Comparison of ENCODE assay signal across 22 cellular contexts in the genomic region with DNA sequence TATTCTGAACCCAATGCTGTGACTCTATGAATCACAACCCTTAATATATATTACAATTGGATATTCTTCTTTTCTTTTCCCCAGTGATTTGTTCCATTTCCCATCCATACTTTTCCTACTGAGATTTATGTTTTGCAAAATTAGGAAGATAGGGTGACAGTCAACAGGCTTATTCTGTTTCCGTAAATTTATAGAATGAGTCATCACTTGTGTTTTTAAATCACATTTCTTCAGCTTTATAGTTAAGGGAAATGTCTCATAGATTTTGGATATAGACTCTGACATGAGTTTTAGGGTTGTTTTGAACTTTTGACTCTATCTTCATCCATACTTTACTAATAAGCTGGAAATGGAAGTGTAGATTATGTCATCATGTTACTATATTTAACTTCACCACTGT.
DNase-seq lines count a peak whose midpoint lies in the region; ATAC-seq, FAIRE-seq and TF ChIP-seq lines count a peak whose summit lies in the region.
"Had no signal": no experiment of that assay in that cellular context is flagged by ENCODE, and none has a peak within 500 bp of the region (broad histone marks: within the 10 kb centered on the region; RNA-seq: fewer than 3 reads in every experiment).

No MANE protein-coding gene starts in this region.

- H4K20me1 ChIP-seq in HepG2 (ENCODE audit: insufficient read depth, low read length) (no peaks in the 10 kb centered on the region), OCI-LY1 (ENCODE audit: insufficient read depth, low read length) (no peaks in the 10 kb centered on the region), astrocyte (ENCODE audit: insufficient read depth, low read length) (no peaks in the 10 kb centered on the region)
- H4K20me1 ChIP-seq: BLaER1 treated with 17β-estradiol and CSF1 and Interleukin-3, amounts not matched to agents 10 nM and 100 nM had no signal

- H3K4me3 Mint-ChIP-seq in astrocyte (ENCODE audit: unreplicated experiment): no peak overlapping the region
- H3K4me3 Mint-ChIP-seq: B cell; CD4-positive, alpha-beta T cell; CD8-positive, alpha-beta T cell had no signal

- H3F3A ChIP-seq in OCI-LY1 (ENCODE audit: insufficient read depth, low read length): no peaks in the 10 kb centered on the region

- TF ChIP-seq POLR2A in HepG2 (IDR thresholded peaks at IDR 0.05; ENCODE audit: insufficient read depth in 1 of 2, low read depth in 2 of 2, low read length in 2 of 2) (no peak), right lobe of liver (IDR thresholded peaks at IDR 0.05) (no peak)

- H3K9me2 ChIP-seq in OCI-LY1 (ENCODE audit: low read depth, low read length): no peaks in the 10 kb centered on the region

- H2AFZ ChIP-seq in HepG2 (ENCODE audit: low read length): no peak overlapping the region
- H2AFZ ChIP-seq in OCI-LY1 (ENCODE audit: low read length): 0 out of 2 replicates have a peak overlapping the region, but pooled peaks have one; percentile 7
- H2AFZ ChIP-seq in astrocyte (ENCODE audit: low read depth, low read length): no peak overlapping the region

- H3K79me2 ChIP-seq in HepG2 (ENCODE audit: insufficient read depth, low read length) (no peaks in the 10 kb centered on the region), OCI-LY1 (ENCODE audit: insufficient read depth, low read length) (no peaks in the 10 kb centered on the region), astrocyte (ENCODE audit: insufficient read depth, low read length) (no peaks in the 10 kb centered on the region)

- intact Hi-C loops in HepG2 (cut with micrococcal nuclease; ENCODE audit: unreplicated experiment) (no loop called here), right lobe of liver (cut with DNase I) (no loop called here)

- no peak overlapping the region for H3K9ac ChIP-seq in HepG2 (ENCODE audit: insufficient read depth, low read depth, low read length)
- no peak overlapping the region for H3K9ac ChIP-seq in OCI-LY1 (ENCODE audit: low read length)
- H3K9ac ChIP-seq in astrocyte (ENCODE audit: low read length): no peak overlapping the region
- H3K9ac ChIP-seq: BLaER1 treated with 17β-estradiol and CSF1 and Interleukin-3, amounts not matched to agents 10 nM and 100 nM had no signal

- no peak for TF ChIP-seq RAD21 in HepG2 (CRISPR knock-in tag; IDR thresholded peaks at IDR 0.05)

- FAIRE-seq in HepG2 (lab: Jason Lieb, UNC) (no peak), astrocyte (lab: Jason Lieb, UNC) (no peak)
- FAIRE-seq: A204.1, D721Med, G401.6, GM12891, GM19239 had no signal

- H3K36me3 Mint-ChIP-seq in astrocyte (ENCODE audit: low read depth, unreplicated experiment): no peaks in the 10 kb centered on the region
- H3K36me3 Mint-ChIP-seq: CD8-positive, alpha-beta T cell had no signal

- H3K4me1 Mint-ChIP-seq in astrocyte (ENCODE audit: low read depth, unreplicated experiment): peaks cover 7% of the 10 kb centered on the region
- H3K4me1 Mint-ChIP-seq: B cell had no signal

- H3K9me3 Mint-ChIP-seq in astrocyte (ENCODE audit: unreplicated experiment): peaks cover 1% of the 10 kb centered on the region
- H3K9me3 Mint-ChIP-seq: CD8-positive, alpha-beta T cell had no signal

- no peak for TF ChIP-seq CTCF in HepG2 (CRISPR knock-in tag; IDR thresholded peaks at IDR 0.05)
- no peak for TF ChIP-seq CTCF in right lobe of liver (IDR thresholded peaks at IDR 0.05)
- no peak for TF ChIP-seq CTCF in OCI-LY1 (IDR thresholded peaks at IDR 0.05; ENCODE audit: low read length)
- no peak for TF ChIP-seq CTCF in astrocyte (IDR thresholded peaks at IDR 0.05; ENCODE audit: insufficient read depth, low read depth, low read length)

- H3K4me1 ChIP-seq in HepG2 (ENCODE audit: insufficient read depth, low read length) (no peaks in the 10 kb centered on the region), right lobe of liver (no peaks in the 10 kb centered on the region), OCI-LY1 (ENCODE audit: insufficient read depth, low read length, severe bottlenecking) (peaks cover 7% of the 10 kb centered on the region), astrocyte (ENCODE audit: insufficient read depth, low read length) (no peaks in the 10 kb centered on the region)
- H3K4me1 ChIP-seq: BLaER1 treated with 17β-estradiol and CSF1 and Interleukin-3, amounts not matched to agents 10 nM and 100 nM; Caco-2 had no signal

- H3K27ac ChIP-seq in HepG2 (ENCODE audit: extremely low read length, insufficient read depth, low read length) (no peak overlapping the region), right lobe of liver (no peak overlapping the region), OCI-LY1 (ENCODE audit: low read depth, low read length, poor library complexity, severe bottlenecking) (peak overlapping the region; percentile 2), astrocyte (ENCODE audit: low read depth, low read length) (no peak overlapping the region)
- H3K27ac ChIP-seq: BLaER1 treated with 17β-estradiol and CSF1 and Interleukin-3, amounts not matched to agents 10 nM and 100 nM; C4-2B had no signal

- in situ Hi-C loops in HepG2 (cut with HindIII; ENCODE audit: extremely low pct_ligation_motif_present, low pct_unique_long_range_greater_than_20kb): no loop called here

- DNase-seq in HepG2 (ENCODE audit: low spot score) (no peak), right lobe of liver (no peak), astrocyte (ENCODE audit: low read depth) (peak; percentile 2), NCI-H1048 (lab: John Stamatoyannopoulos, UW) (no peak)
- DNase-seq: 8988T; AML-193; Caco-2; Calu3; CD4-positive, alpha-beta T cell; CD8-positive, alpha-beta T cell; DMS79 treated with DMSO at 0.1 percent for 48 hours; GF-D8 had no signal

- no peak overlapping the region for H3K4me3 ChIP-seq in HepG2 (replicated peaks in 1 of 3; ENCODE audit: insufficient read depth in 1 of 3, low read depth in 2 of 3, low read length in 3 of 3)
- no peak overlapping the region for H3K4me3 ChIP-seq in right lobe of liver
- H3K4me3 ChIP-seq in OCI-LY1 (ENCODE audit: low read depth, low read length, poor library complexity, severe bottlenecking): no peak overlapping the region
- no peak overlapping the region for H3K4me3 ChIP-seq in astrocyte (ENCODE audit: insufficient read depth, low read depth, low read length)
- H3K4me3 ChIP-seq: BLaER1 treated with 17β-estradiol and CSF1 and Interleukin-3, amounts not matched to agents 10 nM and 100 nM had no signal

- H3K27ac Mint-ChIP-seq in astrocyte (ENCODE audit: unreplicated experiment): no peak overlapping the region
- H3K27ac Mint-ChIP-seq: B cell; CD4-positive, alpha-beta T cell; CD8-positive, alpha-beta T cell had no signal

- H3K4me2 ChIP-seq in HepG2 (ENCODE audit: low read depth, low read length) (no peak overlapping the region), OCI-LY1 (ENCODE audit: low read length) (no peak overlapping the region), astrocyte (ENCODE audit: low read length) (no peak overlapping the region)
- H3K4me2 ChIP-seq: BLaER1 treated with 17β-estradiol and CSF1 and Interleukin-3, amounts not matched to agents 10 nM and 100 nM had no signal

- POLR2A ChIA-PET in HepG2 (lab: Yijun Ruan, JAX): no interaction called here

- BruUV-seq in HepG2 (replicated peaks; lab: Mats Ljungman, UMichigan): no TSS peak

- 10% methylated on average over 1 of the region's 1 CpG for WGBS in HepG2 (ENCODE audit: low lambda C conversion rate)
- 85% methylated on average over 1 of the region's 1 CpG for WGBS in right lobe of liver (ENCODE audit: insufficient coverage, low coverage, low lambda C conversion rate, missing lambda C conversion rate)

- CTCF ChIA-PET in HepG2 (lab: Yijun Ruan, JAX; ENCODE audit: low intra/inter-chr PET ratio, low total read pairs): no interaction called here

- H3K27me3 Mint-ChIP-seq in astrocyte (ENCODE audit: low read depth, unreplicated experiment): no peaks in the 10 kb centered on the region
- H3K27me3 Mint-ChIP-seq: B cell; CD4-positive, alpha-beta T cell had no signal

- H3K9me3 ChIP-seq in HepG2 (ENCODE audit: low read length): peaks cover 61% of the 10 kb centered on the region
- no peaks in the 10 kb centered on the region for H3K9me3 ChIP-seq in right lobe of liver
- peaks cover 3% of the 10 kb centered on the region; the same call in 1 of the 2 replicates for H3K9me3 ChIP-seq in OCI-LY1 (ENCODE audit: low read length)
- no peaks in the 10 kb centered on the region for H3K9me3 ChIP-seq in astrocyte (ENCODE audit: insufficient read depth, low read depth, low read length)
- H3K9me3 ChIP-seq: BLaER1 treated with 17β-estradiol and CSF1 and Interleukin-3, amounts not matched to agents 10 nM and 100 nM; Caco-2 had no signal

- ATAC-seq in HepG2 (no peak), right lobe of liver (no peak), GM19463 (IDR thresholded peaks at IDR 0.05; ENCODE audit: unreplicated experiment) (no peak)
- ATAC-seq: CD8-positive, alpha-beta T cell had no signal

- no peaks in the 10 kb centered on the region for H3K36me3 ChIP-seq in HepG2 (replicated peaks in 1 of 2; ENCODE audit: control insufficient read depth in 1 of 2, insufficient read depth in 2 of 2, low read length in 2 of 2)
- H3K36me3 ChIP-seq in right lobe of liver: no peaks in the 10 kb centered on the region
- no peaks in the 10 kb centered on the region for H3K36me3 ChIP-seq in OCI-LY1 (ENCODE audit: insufficient read depth, low read length)
- no peaks in the 10 kb centered on the region for H3K36me3 ChIP-seq in astrocyte (ENCODE audit: insufficient read depth, low read length)
- H3K36me3 ChIP-seq: BLaER1 treated with 17β-estradiol and CSF1 and Interleukin-3, amounts not matched to agents 10 nM and 100 nM had no signal

- TF ChIP-seq EP300 in HepG2 (IDR thresholded peaks at IDR 0.05; ENCODE audit: low read depth in 2 of 2, low read length in 2 of 2): no peak
- no peak for TF ChIP-seq EP300 in HepG2 (CRISPR knock-in tag; IDR thresholded peaks at IDR 0.05; ENCODE audit: borderline replicate concordance)

- H3K27me3 ChIP-seq in HepG2 (ENCODE audit: control insufficient read depth in 1 of 2, insufficient read depth in 2 of 2, low read length in 2 of 2): no peaks in the 10 kb centered on the region
- no peaks in the 10 kb centered on the region for H3K27me3 ChIP-seq in right lobe of liver
- H3K27me3 ChIP-seq in OCI-LY1 (ENCODE audit: insufficient read depth, low read length): no peaks in the 10 kb centered on the region
- H3K27me3 ChIP-seq in astrocyte (ENCODE audit: insufficient read depth, low read length): no peaks in the 10 kb centered on the region
- H3K27me3 ChIP-seq: BLaER1 treated with 17β-estradiol and CSF1 and Interleukin-3, amounts not matched to agents 10 nM and 100 nM had no signal

TF ChIP-seq in HepG2, 621 proteins besides CTCF, POLR2A, EP300 and RAD21:
- TF ChIP-seq ZFP82 (CRISPR knock-in tag; IDR thresholded peaks at IDR 0.05; ENCODE audit: borderline replicate concordance) (no peak), ATF7 (IDR thresholded peaks at IDR 0.05) (peak; percentile 39; the same call in 1 of the 2 replicates), ATF7 (CRISPR knock-in tag; IDR thresholded peaks at IDR 0.05) (no peak), CREB1 (IDR thresholded peaks at IDR 0.05) (peak; percentile 19; the same call in 1 of the 2 replicates), CREB1 (CRISPR knock-in tag; IDR thresholded peaks at IDR 0.05) (no peak)
